16 cellular contexts compared by ENCODE assay signal in the genomic region with DNA sequence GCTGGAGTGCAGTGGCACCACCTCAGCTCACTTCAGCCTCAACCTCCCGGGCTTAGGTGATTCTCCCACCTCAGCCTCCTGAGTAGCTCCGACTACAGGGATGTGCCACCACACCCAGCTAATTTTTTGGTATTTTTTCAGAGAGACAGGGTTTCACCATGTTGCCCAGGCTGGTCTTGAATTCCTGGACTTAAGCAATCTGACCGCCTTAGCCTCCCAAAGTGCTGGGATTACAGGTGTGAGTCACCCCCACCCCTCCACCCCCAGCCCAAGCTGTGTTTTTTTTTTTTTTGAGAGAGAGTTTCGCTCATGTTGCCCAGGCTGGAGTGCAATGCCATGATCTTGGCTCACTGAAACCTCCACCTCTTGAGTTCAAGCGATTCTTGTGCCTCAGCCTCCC.
A peak's percentile ranks its signal among the peaks of the same experiment; 100 is the strongest.
DNase-seq lines count a peak whose midpoint lies in the region; ATAC-seq and TF ChIP-seq lines count a peak whose summit lies in the region.
"Had no signal": no experiment of that assay in that cellular context is flagged by ENCODE, and none has a peak within 500 bp of the region (broad histone marks: within the 10 kb centered on the region; RNA-seq: fewer than 3 reads in every experiment).

No MANE protein-coding gene starts in this region.

- H3K4me3 ChIP-seq in RWPE2 (ENCODE audit: severe bottlenecking) (no peak overlapping the region), mammary epithelial cell (replicated peaks in 1 of 3; ENCODE audit: insufficient read depth in 1 of 3, low read depth in 2 of 3, low read length in 3 of 3) (no peak overlapping the region), neuronal stem cell (ENCODE audit: low read length in 2 of 2) (no peak overlapping the region)
- H3K4me3 ChIP-seq: GM23338 had no signal

- no peak overlapping the region for H4K8ac ChIP-seq in neuronal stem cell (ENCODE audit: low read depth, low read length)

- DNase-seq in RWPE2 (ENCODE audit: low spot score): no peak
- DNase-seq in mammary epithelial cell: peak; percentile 43
- DNase-seq in neuronal stem cell (ENCODE audit: low spot score): no peak
- no peak for DNase-seq in stimulated activated CD4-positive, alpha-beta T cell treated with anti-CD3 and anti-CD28 coated beads, Interleukin-4, amount 100 ng/mL, for 1 hour
- no peak for DNase-seq in occipital lobe (lab: John Stamatoyannopoulos, UW)
- DNase-seq: C1 segment of cervical spinal cord; Calu3; CD4-positive, alpha-beta memory T cell; COR-L47; DMS53; DMS79 treated with DMSO at 0.1 percent for 48 hours; GF-D8; H9 had no signal

- H3K36me3 ChIP-seq in RWPE2 (ENCODE audit: low read depth): no peaks in the 10 kb centered on the region
- H3K36me3 ChIP-seq in mammary epithelial cell (ENCODE audit: insufficient read depth, low read length): no peaks in the 10 kb centered on the region
- no peaks in the 10 kb centered on the region for H3K36me3 ChIP-seq in neuronal stem cell (replicated peaks in 1 of 2; ENCODE audit: control insufficient read depth in 2 of 2, insufficient read depth in 2 of 2, low read length in 2 of 2)

- H3K27me3 ChIP-seq in RWPE2 (ENCODE audit: insufficient read depth, poor library complexity, severe bottlenecking): no peaks in the 10 kb centered on the region
- H3K27me3 ChIP-seq in mammary epithelial cell (ENCODE audit: insufficient read depth, low read length): no peaks in the 10 kb centered on the region
- H3K27me3 ChIP-seq in neuronal stem cell (ENCODE audit: control insufficient read depth in 3 of 3, insufficient read depth in 3 of 3, low read depth in 1 of 3, low read length in 3 of 3): no peaks in the 10 kb centered on the region

- H3K27ac ChIP-seq in RWPE2 (ENCODE audit: poor library complexity, severe bottlenecking): no peak overlapping the region
- H3K27ac ChIP-seq in mammary epithelial cell (ENCODE audit: insufficient read depth, low read depth, low read length): no peak overlapping the region
- H3K27ac ChIP-seq in neuronal stem cell (replicated peaks; ENCODE audit: low read length): no peak overlapping the region

- dilution Hi-C loops in mammary epithelial cell (cut with HindIII; ENCODE audit: low sequenced_read_pairs): no loop called here

- peak overlapping the region; percentile 5 for H2BK15ac ChIP-seq in neuronal stem cell (ENCODE audit: low read length)

- no peaks in the 10 kb centered on the region for H4K20me1 ChIP-seq in mammary epithelial cell (ENCODE audit: insufficient read depth, low read length)

- TF ChIP-seq CTCF in RWPE2 (IDR thresholded peaks at IDR 0.05; ENCODE audit: poor library complexity, severe bottlenecking): no peak
- TF ChIP-seq CTCF in mammary epithelial cell (conservative IDR thresholded peaks at IDR 0.05 in 1 of 2, IDR thresholded peaks at IDR 0.05 in 1 of 2; ENCODE audit: extremely low read depth in 1 of 2, insufficient read depth in 1 of 2, low read depth in 1 of 2, low read length in 2 of 2): no peak

- CTCF ChIA-PET in mammary epithelial cell (lab: Charles Lee; ENCODE audit: low non-redundant PET): interaction anchor here (0.9 kb wide), 1 partner anchor 21 kb away, joined by 22 read pairs; no protein-coding TSS in a partner anchor

- 86% methylated on average over 3 of the region's 5 CpGs for WGBS in mammary epithelial cell (ENCODE audit: low coverage, missing lambda C conversion rate)
- WGBS in neuronal stem cell (ENCODE audit: extremely low coverage in 2 of 2, insufficient read length in 2 of 2, insufficient replicate concordance in 1 of 2), 2 donors: no CpG with 5 or more reads among the region's 5 CpGs

- H3K18ac ChIP-seq in neuronal stem cell (ENCODE audit: low read length): no peak overlapping the region

- H2AFZ ChIP-seq in mammary epithelial cell (ENCODE audit: low read depth, low read length): no peak overlapping the region
- H2AFZ ChIP-seq in neuronal stem cell (ENCODE audit: low read length): no peak overlapping the region
- H2AFZ ChIP-seq: GM23338 had no signal

- H2BK12ac ChIP-seq in neuronal stem cell (ENCODE audit: low read length): no peak overlapping the region

- no peak overlapping the region for H4K91ac ChIP-seq in neuronal stem cell (ENCODE audit: low read depth, low read length, poor library complexity)

- H3K9ac ChIP-seq in mammary epithelial cell (ENCODE audit: insufficient read depth, low read length) (no peak overlapping the region), neuronal stem cell (ENCODE audit: low read depth, low read length, poor library complexity) (no peak overlapping the region)

- in situ Hi-C loops in mammary epithelial cell (cut with MboI; ENCODE audit: low sequenced_read_pairs in 2 of 2): no loop called here

- no peaks in the 10 kb centered on the region for H3K79me2 ChIP-seq in mammary epithelial cell (ENCODE audit: insufficient read depth, low read length)

- H2AK5ac ChIP-seq in neuronal stem cell (ENCODE audit: low read depth, low read length): no peak overlapping the region

- no peak overlapping the region for H2BK5ac ChIP-seq in neuronal stem cell (ENCODE audit: low read length)

- H3K9me3 ChIP-seq in RWPE2 (ENCODE audit: severe bottlenecking) (no peaks in the 10 kb centered on the region), mammary epithelial cell (replicated peaks; ENCODE audit: insufficient read depth, low read length) (no peaks in the 10 kb centered on the region), neuronal stem cell (replicated peaks in 1 of 2; ENCODE audit: control insufficient read depth in 2 of 2, insufficient read depth in 1 of 2, low read depth in 1 of 2, low read length in 2 of 2) (no peaks in the 10 kb centered on the region)

- H2BK120ac ChIP-seq in neuronal stem cell (ENCODE audit: low read depth, low read length): no peak overlapping the region

- no peaks in the 10 kb centered on the region for H3K4me1 ChIP-seq in RWPE2 (ENCODE audit: insufficient read depth, poor library complexity, severe bottlenecking)
- H3K4me1 ChIP-seq in mammary epithelial cell (ENCODE audit: insufficient read depth, low read length): peaks cover 4% of the 10 kb centered on the region
- no peaks in the 10 kb centered on the region for H3K4me1 ChIP-seq in neuronal stem cell (ENCODE audit: control insufficient read depth in 2 of 2, insufficient read depth in 1 of 2, low read depth in 1 of 2, low read length in 2 of 2)

- H3K4me2 ChIP-seq in mammary epithelial cell (ENCODE audit: insufficient read depth, low read depth, low read length): no peak overlapping the region
- no peak overlapping the region for H3K4me2 ChIP-seq in neuronal stem cell (ENCODE audit: insufficient read depth, low read length, poor library complexity, severe bottlenecking)
- H3K4me2 ChIP-seq: GM23338 had no signal

- H3K79me1 ChIP-seq in neuronal stem cell (ENCODE audit: low read depth, low read length): peaks cover 2% of the 10 kb centered on the region

- H3K23ac ChIP-seq in neuronal stem cell (ENCODE audit: low read depth, low read length, poor library complexity): no peak overlapping the region

- H3K14ac ChIP-seq in neuronal stem cell (ENCODE audit: low read length): no peak overlapping the region

- intact Hi-C loops in mammary epithelial cell (cut with micrococcal nuclease): no loop called here

- H3K4ac ChIP-seq in neuronal stem cell (ENCODE audit: low read length): no peak overlapping the region

- BruUV-seq in mammary epithelial cell (replicated peaks; lab: Mats Ljungman, UMichigan): no TSS peak

- ATAC-seq in RWPE2 (ENCODE audit: low read depth) (peak; percentile 50; the same call in 1 of the 3 replicates), GM18907 (IDR thresholded peaks at IDR 0.05; ENCODE audit: unreplicated experiment) (no peak)
- ATAC-seq: GM23338, HCT116 had no signal
